ENCODE assay signal across 31 cellular contexts in the genomic region with DNA sequence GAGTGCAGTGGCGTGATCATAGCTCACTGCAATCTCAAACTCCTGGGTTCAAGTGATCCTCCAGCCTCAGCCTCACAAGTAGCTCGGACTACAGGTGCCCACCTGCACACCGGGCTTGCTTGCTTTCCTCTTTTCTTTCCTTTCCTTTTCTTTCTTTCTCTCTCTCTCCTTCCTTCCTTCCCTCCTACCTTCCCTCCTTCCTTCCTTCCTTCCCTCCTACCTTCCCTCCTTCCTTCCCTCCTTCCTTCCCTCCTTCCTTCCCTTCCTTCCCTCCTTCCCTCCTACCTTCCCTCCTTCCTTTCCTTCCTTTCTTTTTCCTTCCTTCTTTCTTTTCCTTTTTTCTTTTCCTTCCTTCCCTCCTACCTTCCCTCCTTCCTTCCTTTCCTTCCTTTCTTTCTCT.
"Had no signal": no experiment of that assay in that cellular context is flagged by ENCODE, and none has a peak within 500 bp of the region (broad histone marks: within the 10 kb centered on the region; RNA-seq: fewer than 3 reads in every experiment).

No MANE protein-coding gene starts in this region.

- H3K27ac ChIP-seq: brain microvascular endothelial cell, epithelial cell of prostate, esophagus squamous epithelium, gastroesophageal sphincter, WERI-Rb-1 had no signal

- H3K9me3 ChIP-seq: esophagus squamous epithelium, gastroesophageal sphincter had no signal

- H3K36me3 ChIP-seq: brain microvascular endothelial cell, esophagus squamous epithelium, gastroesophageal sphincter, WERI-Rb-1 had no signal

- H3K4me3 ChIP-seq: esophagus squamous epithelium, gastroesophageal sphincter had no signal

- DNase-seq: activated B cell treated with CpG ODN at 0.5 μM for 24 hours; activated CD4-positive, alpha-beta T cell treated with anti-CD3 and anti-CD28 coated beads for 48 hours; activated CD4-positive, alpha-beta T cell treated with anti-CD3 and anti-CD28 coated beads, Interleukin-2, amount 50 U/mL, for 1 hour; activated CD4-positive, alpha-beta T cell treated with anti-CD3 and anti-CD28 coated beads, Interleukin-2, amount 50 U/mL, for 48 hours; activated CD8-positive, alpha-beta memory T cell treated with anti-CD3 and anti-CD28 coated beads for 24 hours; activated CD8-positive, alpha-beta T cell treated with anti-CD3 and anti-CD28 coated beads for 36 hours; activated effector memory CD4-positive, alpha-beta T cell treated with Interleukin-2 at 50 U/mL for 16 hours; activated gamma-delta T cell treated with Interleukin-2 at 50 U/mL for 16 hours; activated naive CD4-positive, alpha-beta T cell treated with anti-CD3 and anti-CD28 coated beads, Interleukin-2, amount 50 U/mL, for 16 hours; activated naive CD4-positive, alpha-beta T cell treated with Interleukin-2 at 50 U/mL for 16 hours; activated T-cell treated with anti-CD3 and anti-CD28 coated beads, Interleukin-2, amount 50 U/mL, for 4 hours; amniotic stem cell; anterior cingulate cortex; brain microvascular endothelial cell; caudate nucleus; cortex of kidney; effector CD8-positive, alpha-beta T cell; esophagus squamous epithelium; foreskin melanocyte; T-helper 1 cell; T-helper 17 cell; T1000; WERI-Rb-1 had no signal

- H3K27me3 ChIP-seq: brain microvascular endothelial cell, esophagus squamous epithelium, gastroesophageal sphincter had no signal

- ATAC-seq: activated CD4-positive, CD25-positive, alpha-beta regulatory T cell treated with anti-CD3 and anti-CD28 coated beads, Interleukin-2, amount 50 U/mL, for 24 hours; activated CD8-positive, alpha-beta T cell treated with anti-CD3 and anti-CD28 coated beads for 36 hours; activated T-cell treated with anti-CD3 and anti-CD28 coated beads, Interleukin-2, amount 50 U/mL, for 4 hours; activated T-helper 17 cell treated with anti-CD3 and anti-CD28 coated beads, Interleukin-2, amount 50 U/mL, for 72 hours; gastroesophageal sphincter; T-helper 17 cell had no signal

- FAIRE-seq: astrocyte, colon, endometrium, endothelial cell of umbilical vein had no signal
